In the genomic region with DNA sequence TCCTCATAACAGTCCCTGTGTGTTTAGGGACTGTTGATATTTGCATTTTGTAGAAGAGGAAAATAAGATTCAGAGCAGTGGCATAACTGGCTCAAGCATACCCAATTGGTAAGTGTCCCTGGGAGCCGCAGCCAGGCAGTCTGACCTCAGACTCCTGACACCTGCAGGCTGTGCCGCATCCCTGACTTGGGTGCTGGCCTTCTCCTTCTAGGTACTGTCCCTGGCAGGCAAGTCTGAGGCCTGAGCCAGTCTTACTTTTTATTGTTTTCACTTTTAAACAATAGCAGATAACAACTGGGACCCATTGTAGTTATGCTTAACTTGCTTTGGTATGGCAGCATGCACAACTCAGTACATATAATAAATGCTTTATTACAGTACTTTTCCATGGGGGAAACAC, we compare ENCODE assay signal across 29 cellular contexts.
"Had no signal": no experiment of that assay in that cellular context is flagged by ENCODE, and none has a peak within 500 bp of the region (broad histone marks: within the 10 kb centered on the region; RNA-seq: fewer than 3 reads in every experiment).

No MANE protein-coding gene starts in this region.

- H3K9me3 ChIP-seq: adrenal gland, body of pancreas, esophagus squamous epithelium, gastroesophageal sphincter had no signal

- H3K4me1 ChIP-seq: adrenal gland, body of pancreas, esophagus squamous epithelium had no signal

- ATAC-seq: activated CD4-positive, alpha-beta T cell treated with anti-CD3 and anti-CD28 coated beads for 36 hours; activated CD8-positive, alpha-beta memory T cell treated with anti-CD3 and anti-CD28 coated beads, Interleukin-2, amount 10 ng/mL, durations not matched to agents 7 days and 5 days; activated CD8-positive, alpha-beta T cell treated with anti-CD3 and anti-CD28 coated beads, Interleukin-2, amount 10 ng/mL, durations not matched to agents 7 days and 5 days; activated naive CD8-positive, alpha-beta T cell treated with anti-CD3 and anti-CD28 coated beads, Interleukin-2, amount 50 U/mL, for 24 hours; body of pancreas; effector memory CD8-positive, alpha-beta T cell; gastroesophageal sphincter; T-cell had no signal

- H3K27ac ChIP-seq: adrenal gland, body of pancreas, esophagus squamous epithelium, gastroesophageal sphincter had no signal

- DNase-seq: activated CD4-positive, alpha-beta memory T cell treated with anti-CD3 and anti-CD28 coated beads for 36 hours; activated CD4-positive, alpha-beta T cell treated with anti-CD3 and anti-CD28 coated beads for 36 hours; activated CD4-positive, alpha-beta T cell treated with anti-CD3 and anti-CD28 coated beads, Interleukin-2, amount 10 ng/mL, durations not matched to agents 24 days and 14 days; activated CD4-positive, CD25-positive, alpha-beta regulatory T cell; activated CD4-positive, CD25-positive, alpha-beta regulatory T cell treated with anti-CD3 and anti-CD28 coated beads, Interleukin-2, amount 50 U/mL, for 72 hours; activated CD8-positive, alpha-beta memory T cell treated with anti-CD3 and anti-CD28 coated beads, Interleukin-2, amount 10 ng/mL, durations not matched to agents 7 days and 5 days; activated CD8-positive, alpha-beta memory T cell treated with anti-CD3 and anti-CD28 coated beads, Interleukin-2, amount 50 U/mL, for 4 hours; activated CD8-positive, alpha-beta T cell treated with anti-CD3 and anti-CD28 coated beads, Interleukin-2, amount 10 ng/mL, durations not matched to agents 7 days and 5 days; activated effector memory CD4-positive, alpha-beta T cell treated with anti-CD3 and anti-CD28 coated beads, Interleukin-2, amount 50 U/mL, for 16 hours; activated naive CD4-positive, alpha-beta T cell treated with anti-CD3 and anti-CD28 coated beads for 36 hours; activated naive CD8-positive, alpha-beta T cell treated with anti-CD3 and anti-CD28 coated beads for 36 hours; activated naive CD8-positive, alpha-beta T cell treated with anti-CD3 and anti-CD28 coated beads, Interleukin-2, amount 50 U/mL, for 24 hours; activated T-cell treated with anti-CD3 and anti-CD28 coated beads, Interleukin-2, amount 50 U/mL, for 1 hour; activated T-cell treated with anti-CD3 and anti-CD28 coated beads, Interleukin-2, amount 50 U/mL, for 48 hours; adrenal gland; amygdala; aorta; body of pancreas; caudate nucleus; cortex of kidney; dermis blood vessel endothelial cell; effector CD4-positive, alpha-beta T cell; effector memory CD8-positive, alpha-beta T cell; erythroblast; esophagus squamous epithelium; foreskin melanocyte; T-cell; T1000 had no signal

- H3K27me3 ChIP-seq: adrenal gland, body of pancreas, esophagus squamous epithelium, gastroesophageal sphincter had no signal

- H3K4me3 ChIP-seq: adrenal gland, body of pancreas, esophagus squamous epithelium, gastroesophageal sphincter had no signal

- H3K36me3 ChIP-seq: adrenal gland, esophagus squamous epithelium, gastroesophageal sphincter had no signal
